ENCODE assay signal across 23 cellular contexts in the genomic region with DNA sequence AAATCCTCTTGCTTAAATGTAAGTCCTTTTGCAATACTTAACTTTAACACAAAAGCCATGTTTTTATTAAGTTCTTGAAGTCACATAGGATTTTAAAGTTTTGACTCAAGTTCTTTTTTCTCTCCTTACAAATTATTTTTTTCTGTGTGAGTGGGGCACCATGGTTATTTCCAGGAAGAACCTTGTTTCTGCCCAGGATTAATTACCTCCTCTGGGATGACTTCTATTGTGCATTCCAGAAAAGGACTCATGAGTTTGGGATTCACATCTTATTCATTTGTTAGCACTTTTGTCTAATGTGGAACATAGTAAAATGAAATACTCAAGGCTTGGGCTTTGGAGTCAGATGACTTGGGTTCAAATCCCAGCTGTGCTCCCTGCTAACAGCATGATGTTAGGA.
"Had no signal": no experiment of that assay in that cellular context is flagged by ENCODE, and none has a peak within 500 bp of the region (broad histone marks: within the 10 kb centered on the region; RNA-seq: fewer than 3 reads in every experiment).

No MANE protein-coding gene starts in this region.

- H3K27ac Mint-ChIP-seq: activated B cell treated with CpG ODN at 0.5 μM for 24 hours; activated CD4-positive, alpha-beta T cell treated with anti-CD3 and anti-CD28 coated beads for 36 hours; activated naive CD4-positive, alpha-beta T cell treated with anti-CD3 and anti-CD28 coated beads, Interleukin-2, amount 10 ng/mL, durations not matched to agents 7 days and 5 days; activated T-cell treated with anti-CD3 and anti-CD28 coated beads, Interleukin-2, amount 50 U/mL, for 72 hours; dendritic cell treated with granulocyte-macrophage colony-stimulating factor and Interleukin-4, amounts not matched to agents 40 ng/mL and 50 ng/mL, for 4 days; naive thymus-derived CD8-positive, alpha-beta T cell; neural progenitor cell; progenitor cell of endocrine pancreas had no signal

- DNase-seq: activated B cell treated with CpG ODN at 0.5 μM for 24 hours; activated CD4-positive, alpha-beta T cell treated with anti-CD3 and anti-CD28 coated beads for 36 hours; activated CD4-positive, alpha-beta T cell treated with anti-CD3 and anti-CD28 coated beads, Interleukin-2, amount 50 U/mL, for 48 hours; activated effector memory CD4-positive, alpha-beta T cell treated with Interleukin-2 at 50 U/mL for 16 hours; activated naive CD4-positive, alpha-beta T cell treated with anti-CD3 and anti-CD28 coated beads, Interleukin-2, amount 10 ng/mL, durations not matched to agents 7 days and 5 days; activated T-cell treated with anti-CD3 and anti-CD28 coated beads, Interleukin-2, amount 50 U/mL, for 72 hours; brain microvascular endothelial cell; caudate nucleus; effector CD4-positive, alpha-beta T cell; hippocampal formation; kidney glomerular epithelial cell; left ventricle myocardium inferior; naive thymus-derived CD8-positive, alpha-beta T cell; spleen; stimulated activated CD4-positive, alpha-beta T cell treated with anti-CD3 and anti-CD28 coated beads, Interleukin-4, amount 100 ng/mL, for 1 hour; stimulated activated naive CD8-positive, alpha-beta T cell treated with anti-CD3 and anti-CD28 coated beads, Interleukin-15, Interleukin-2, amounts not matched to agents 100 U/mL and 50 U/mL, for 24 hours; substantia nigra; T-helper 9 cell; thyroid gland; upper lobe of right lung had no signal

- H3K27me3 Mint-ChIP-seq: activated B cell treated with CpG ODN at 0.5 μM for 24 hours; activated CD4-positive, alpha-beta T cell treated with anti-CD3 and anti-CD28 coated beads for 36 hours; activated naive CD4-positive, alpha-beta T cell treated with anti-CD3 and anti-CD28 coated beads, Interleukin-2, amount 10 ng/mL, durations not matched to agents 7 days and 5 days; dendritic cell treated with granulocyte-macrophage colony-stimulating factor and Interleukin-4, amounts not matched to agents 40 ng/mL and 50 ng/mL, for 4 days; naive thymus-derived CD8-positive, alpha-beta T cell had no signal

- H3K4me3 Mint-ChIP-seq: activated B cell treated with CpG ODN at 0.5 μM for 24 hours; activated CD4-positive, alpha-beta T cell treated with anti-CD3 and anti-CD28 coated beads for 36 hours; activated naive CD4-positive, alpha-beta T cell treated with anti-CD3 and anti-CD28 coated beads, Interleukin-2, amount 10 ng/mL, durations not matched to agents 7 days and 5 days; activated T-cell treated with anti-CD3 and anti-CD28 coated beads, Interleukin-2, amount 50 U/mL, for 72 hours; dendritic cell treated with granulocyte-macrophage colony-stimulating factor and Interleukin-4, amounts not matched to agents 40 ng/mL and 50 ng/mL, for 4 days; naive thymus-derived CD8-positive, alpha-beta T cell; neural progenitor cell had no signal

- H3K4me3 ChIP-seq: left ventricle myocardium inferior, neural progenitor cell, spleen, thyroid gland, upper lobe of right lung had no signal

- H3K4me1 Mint-ChIP-seq: activated B cell treated with CpG ODN at 0.5 μM for 24 hours; activated CD4-positive, alpha-beta T cell treated with anti-CD3 and anti-CD28 coated beads for 36 hours; activated naive CD4-positive, alpha-beta T cell treated with anti-CD3 and anti-CD28 coated beads, Interleukin-2, amount 10 ng/mL, durations not matched to agents 7 days and 5 days; naive thymus-derived CD8-positive, alpha-beta T cell had no signal

- ATAC-seq: activated CD4-positive, alpha-beta T cell treated with anti-CD3 and anti-CD28 coated beads for 36 hours; activated T-cell treated with anti-CD3 and anti-CD28 coated beads, Interleukin-2, amount 50 U/mL, for 72 hours; naive thymus-derived CD8-positive, alpha-beta T cell; stimulated activated naive CD8-positive, alpha-beta T cell treated with anti-CD3 and anti-CD28 coated beads, Interleukin-15, Interleukin-2, amounts not matched to agents 100 U/mL and 50 U/mL, for 24 hours; upper lobe of right lung had no signal

- H3K36me3 Mint-ChIP-seq: activated naive CD4-positive, alpha-beta T cell treated with anti-CD3 and anti-CD28 coated beads, Interleukin-2, amount 10 ng/mL, durations not matched to agents 7 days and 5 days; naive thymus-derived CD8-positive, alpha-beta T cell had no signal
